29 cellular contexts compared by ENCODE assay signal in the genomic region with DNA sequence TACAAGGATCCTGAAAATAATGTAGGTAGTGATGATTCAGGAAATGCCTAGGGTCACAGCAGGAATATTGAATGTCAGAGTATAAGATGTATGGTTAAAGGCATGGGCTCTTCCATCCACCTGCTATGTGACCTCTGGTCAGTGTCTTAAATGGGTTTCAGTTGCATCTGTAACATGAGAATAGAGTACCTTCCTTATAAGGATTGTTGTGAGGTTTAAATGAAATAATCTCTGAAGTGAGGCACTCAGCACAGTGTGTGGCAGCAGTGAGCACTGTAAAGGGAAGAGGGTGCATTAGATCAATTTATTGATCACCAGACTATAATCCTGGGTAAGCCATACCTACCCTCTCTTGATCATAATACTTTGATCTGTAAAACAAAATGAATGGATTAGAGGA.
"Had no signal": no experiment of that assay in that cellular context is flagged by ENCODE, and none has a peak within 500 bp of the region (broad histone marks: within the 10 kb centered on the region; RNA-seq: fewer than 3 reads in every experiment).

No MANE protein-coding gene starts in this region.

- H3K9me3 Mint-ChIP-seq: activated CD4-positive, alpha-beta memory T cell treated with anti-CD3 and anti-CD28 coated beads, Interleukin-2, amount 10 ng/mL, durations not matched to agents 7 days and 5 days; activated naive CD4-positive, alpha-beta T cell treated with anti-CD3 and anti-CD28 coated beads, Interleukin-2, amount 50 U/mL, for 72 hours; activated T-cell treated with anti-CD3 and anti-CD28 coated beads, Interleukin-2, amount 50 U/mL, for 4 hours; activated T-helper 17 cell treated with anti-CD3 and anti-CD28 coated beads, Interleukin-2, amount 50 U/mL, for 72 hours; stimulated activated naive B cell treated with anti-CD40 and anti-IgM and Interleukin-4, amounts not matched to agents 10 μg/mL and 1 μg/mL and 100 μg/mL, for 72 hours had no signal

- ATAC-seq: activated CD4-positive, CD25-positive, alpha-beta regulatory T cell treated with anti-CD3 and anti-CD28 coated beads, Interleukin-2, amount 50 U/mL, for 24 hours; activated naive CD4-positive, alpha-beta T cell treated with anti-CD3 and anti-CD28 coated beads, Interleukin-2, amount 50 U/mL, for 72 hours; activated T-cell treated with anti-CD3 and anti-CD28 coated beads, Interleukin-2, amount 50 U/mL, for 4 hours; activated T-helper 17 cell treated with anti-CD3 and anti-CD28 coated beads, Interleukin-2, amount 50 U/mL, for 72 hours; body of pancreas; gastrocnemius medialis; left cardiac atrium; left ventricle myocardium superior; sciatic nerve; stimulated activated naive B cell treated with anti-CD40 and anti-IgM and Interleukin-4, amounts not matched to agents 10 μg/mL and 1 μg/mL and 100 μg/mL, for 72 hours had no signal

- H3K4me3 Mint-ChIP-seq: activated CD4-positive, alpha-beta memory T cell treated with anti-CD3 and anti-CD28 coated beads, Interleukin-2, amount 10 ng/mL, durations not matched to agents 7 days and 5 days; activated T-cell treated with anti-CD3 and anti-CD28 coated beads, Interleukin-2, amount 50 U/mL, for 4 hours; activated T-helper 17 cell treated with anti-CD3 and anti-CD28 coated beads, Interleukin-2, amount 50 U/mL, for 72 hours; naive B cell; nephron progenitor cell; stimulated activated naive B cell treated with anti-CD40 and anti-IgM and Interleukin-4, amounts not matched to agents 10 μg/mL and 1 μg/mL and 100 μg/mL, for 72 hours had no signal

- FAIRE-seq: keratinocyte, TTC549 had no signal

- H3K4me1 ChIP-seq: body of pancreas, colonic mucosa, gastrocnemius medialis, tibial nerve had no signal

- H3K4me1 Mint-ChIP-seq: activated CD4-positive, alpha-beta memory T cell treated with anti-CD3 and anti-CD28 coated beads, Interleukin-2, amount 10 ng/mL, durations not matched to agents 7 days and 5 days; activated T-helper 17 cell treated with anti-CD3 and anti-CD28 coated beads, Interleukin-2, amount 50 U/mL, for 72 hours; naive B cell; stimulated activated naive B cell treated with anti-CD40 and anti-IgM and Interleukin-4, amounts not matched to agents 10 μg/mL and 1 μg/mL and 100 μg/mL, for 72 hours had no signal

- H3K36me3 ChIP-seq: colonic mucosa, gastrocnemius medialis, ovary, tibial nerve had no signal

- H3K4me3 ChIP-seq: body of pancreas, colonic mucosa, gastrocnemius medialis, ovary, skin epidermis, tibial nerve had no signal

- H3K27me3 Mint-ChIP-seq: activated CD4-positive, alpha-beta memory T cell treated with anti-CD3 and anti-CD28 coated beads, Interleukin-2, amount 10 ng/mL, durations not matched to agents 7 days and 5 days; progenitor cell of endocrine pancreas; stimulated activated naive B cell treated with anti-CD40 and anti-IgM and Interleukin-4, amounts not matched to agents 10 μg/mL and 1 μg/mL and 100 μg/mL, for 72 hours had no signal

- DNase-seq: activated CD4-positive, alpha-beta memory T cell treated with anti-CD3 and anti-CD28 coated beads, Interleukin-2, amount 10 ng/mL, durations not matched to agents 7 days and 5 days; activated CD4-positive, alpha-beta T cell treated with anti-CD3 and anti-CD28 coated beads for 48 hours; activated CD8-positive, alpha-beta memory T cell treated with anti-CD3 and anti-CD28 coated beads, Interleukin-2, amount 50 U/mL, for 48 hours; activated gamma-delta T cell treated with Interleukin-2 at 50 U/mL for 16 hours; activated T-cell treated with anti-CD3 and anti-CD28 coated beads, Interleukin-2, amount 50 U/mL, for 4 hours; body of pancreas; colonic mucosa; effector CD8-positive, alpha-beta T cell; erythroblast; gastrocnemius medialis; glutamatergic neuron; left cardiac atrium; left ventricle myocardium superior; naive B cell; nephron progenitor cell; ovary; stimulated activated CD4-positive, alpha-beta T cell treated with anti-CD3 and anti-CD28 coated beads, Interleukin-4, amount 100 ng/mL, for 4 hours; stimulated activated CD8-positive, alpha-beta memory T cell treated with anti-CD3 and anti-CD28 coated beads, Interleukin-4, amount 100 ng/mL, for 48 hours; stimulated activated naive B cell treated with anti-CD40 and anti-IgM and Interleukin-4, amounts not matched to agents 10 μg/mL and 1 μg/mL and 100 μg/mL, for 72 hours had no signal

- H3K36me3 Mint-ChIP-seq: activated naive CD4-positive, alpha-beta T cell treated with anti-CD3 and anti-CD28 coated beads, Interleukin-2, amount 50 U/mL, for 72 hours; naive B cell; stimulated activated naive B cell treated with anti-CD40 and anti-IgM and Interleukin-4, amounts not matched to agents 10 μg/mL and 1 μg/mL and 100 μg/mL, for 72 hours had no signal

- H3K27me3 ChIP-seq: body of pancreas, colonic mucosa, gastrocnemius medialis, ovary, tibial nerve had no signal

- H3K9me3 ChIP-seq: body of pancreas, colonic mucosa, gastrocnemius medialis, ovary, tibial nerve had no signal

- H3K27ac ChIP-seq: body of pancreas, colonic mucosa, gastrocnemius medialis, ovary, skin epidermis, tibial nerve, VCaP had no signal

- H3K27ac Mint-ChIP-seq: activated CD4-positive, alpha-beta memory T cell treated with anti-CD3 and anti-CD28 coated beads, Interleukin-2, amount 10 ng/mL, durations not matched to agents 7 days and 5 days; activated naive CD4-positive, alpha-beta T cell treated with anti-CD3 and anti-CD28 coated beads, Interleukin-2, amount 50 U/mL, for 72 hours; activated T-helper 17 cell treated with anti-CD3 and anti-CD28 coated beads, Interleukin-2, amount 50 U/mL, for 72 hours; naive B cell; nephron progenitor cell; progenitor cell of endocrine pancreas; stimulated activated naive B cell treated with anti-CD40 and anti-IgM and Interleukin-4, amounts not matched to agents 10 μg/mL and 1 μg/mL and 100 μg/mL, for 72 hours had no signal
